11 cellular contexts compared by ENCODE assay signal in the genomic region with DNA sequence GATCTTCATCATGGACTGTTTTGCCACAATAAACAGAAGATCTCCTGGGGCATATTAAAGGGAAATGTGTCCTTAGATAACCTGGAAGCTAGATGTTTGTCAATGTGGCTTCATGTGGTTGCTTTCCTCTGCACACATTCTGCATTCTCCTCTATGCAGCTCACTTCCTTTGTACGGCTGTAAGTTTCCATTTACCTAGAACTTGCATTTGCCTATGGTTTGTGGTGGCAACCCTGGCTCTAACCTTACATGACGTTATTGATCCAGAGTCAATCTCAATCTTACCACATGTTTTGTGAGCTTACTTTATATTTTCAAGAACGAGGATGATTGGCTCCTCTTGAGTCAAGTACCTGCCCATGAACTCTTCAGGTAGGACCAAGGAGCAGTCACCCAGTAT.
DNase-seq lines count a peak whose midpoint lies in the region; ATAC-seq and TF ChIP-seq lines count a peak whose summit lies in the region.
"Had no signal": no experiment of that assay in that cellular context is flagged by ENCODE, and none has a peak within 500 bp of the region (broad histone marks: within the 10 kb centered on the region; RNA-seq: fewer than 3 reads in every experiment).

No MANE protein-coding gene starts in this region.

- no peak for DNase-seq in stimulated activated naive CD8-positive, alpha-beta T cell treated with anti-CD3 and anti-CD28 coated beads, Interleukin-15, amount 100 ng/mL, for 72 hours
- no peak for DNase-seq in stimulated activated naive CD8-positive, alpha-beta T cell treated with anti-CD3 and anti-CD28 coated beads, Interleukin-15, Interleukin-2, amounts not matched to agents 100 U/mL and 50 U/mL, for 24 hours
- DNase-seq in NCI-H2196 (lab: John Stamatoyannopoulos, UW; ENCODE audit: unreplicated experiment), result no peak
- DNase-seq in NCI-H187 (lab: John Stamatoyannopoulos, UW), result no peak
- no peak for DNase-seq in stimulated activated CD4-positive, alpha-beta T cell treated with anti-CD3 and anti-CD28 coated beads, Interleukin-2, amount 100 ng/mL, for 24 hours
- DNase-seq in HEK293T (ENCODE audit: extremely low spot score), result no peak
- DNase-seq: right cardiac atrium, SHP77 treated with DMSO at 0.1 percent for 48 hours, stomach had no signal

- CTCF ChIA-PET in HEK293T (lab: Yijun Ruan, JAX), result no interaction called here

- H3K79me2 ChIP-seq in OCI-LY3 (ENCODE audit: low read length), result no peaks in the 10 kb centered on the region

- peak overlapping the region; percentile 34 for H3K27ac ChIP-seq in OCI-LY3 (ENCODE audit: low read length)
- H3K27ac ChIP-seq: stomach had no signal

- H3K27me3 ChIP-seq in OCI-LY3 (ENCODE audit: low read depth, low read length), result no peaks in the 10 kb centered on the region
- H3K27me3 ChIP-seq: stomach had no signal

- peak overlapping the region; percentile 66 for H2AFZ ChIP-seq in OCI-LY3 (ENCODE audit: low read depth, low read length)

- peaks cover 9% of the 10 kb centered on the region for H3K4me1 Mint-ChIP-seq in stimulated activated naive CD8-positive, alpha-beta T cell treated with anti-CD3 and anti-CD28 coated beads, Interleukin-15, amount 100 ng/mL, for 72 hours

- POLR2A ChIA-PET in HEK293T (lab: Yijun Ruan, JAX), result no interaction called here

- no peak overlapping the region for H3K4me3 ChIP-seq in OCI-LY3 (ENCODE audit: low read length)
- H3K4me3 ChIP-seq: stomach had no signal

- H3K36me3 ChIP-seq in OCI-LY3 (replicated peaks; ENCODE audit: low read depth, low read length), result peaks cover 25% of the 10 kb centered on the region
- H3K36me3 ChIP-seq: stomach had no signal

- peaks cover 57% of the 10 kb centered on the region for H3K4me1 ChIP-seq in OCI-LY3 (ENCODE audit: low read length)
- H3K4me1 ChIP-seq: stomach had no signal

- 0 out of 2 replicates have a peak overlapping the region, but pooled peaks have one; percentile 4 for H3K9ac ChIP-seq in OCI-LY3 (ENCODE audit: low read length)

- H3K4me2 ChIP-seq in OCI-LY3 (ENCODE audit: low read length), result peak overlapping the region; percentile 2

- H3K4me3 Mint-ChIP-seq in stimulated activated naive CD8-positive, alpha-beta T cell treated with anti-CD3 and anti-CD28 coated beads, Interleukin-15, amount 100 ng/mL, for 72 hours, result no peak overlapping the region

- no peak for TF ChIP-seq CTCF in OCI-LY3 (IDR thresholded peaks at IDR 0.05; ENCODE audit: low read depth, low read length)

- H4K20me1 ChIP-seq in OCI-LY3 (ENCODE audit: insufficient read depth, low read length), result no peaks in the 10 kb centered on the region

- peaks cover 7% of the 10 kb centered on the region; the same call in 1 of the 2 replicates for H3K9me3 ChIP-seq in OCI-LY3 (ENCODE audit: insufficient read depth, low read length)
- H3K9me3 ChIP-seq: stomach had no signal

- ATAC-seq in stimulated activated naive CD8-positive, alpha-beta T cell treated with anti-CD3 and anti-CD28 coated beads, Interleukin-15, amount 100 ng/mL, for 72 hours, result peak; percentile 57
- no peak for ATAC-seq in stimulated activated naive CD8-positive, alpha-beta T cell treated with anti-CD3 and anti-CD28 coated beads, Interleukin-15, Interleukin-2, amounts not matched to agents 100 U/mL and 50 U/mL, for 24 hours
- ATAC-seq in HG02870 (IDR thresholded peaks at IDR 0.05; ENCODE audit: unreplicated experiment), result peak; percentile 53
- ATAC-seq: right cardiac atrium had no signal

- H3K9me3 Mint-ChIP-seq in stimulated activated naive CD8-positive, alpha-beta T cell treated with anti-CD3 and anti-CD28 coated beads, Interleukin-15, amount 100 ng/mL, for 72 hours, result no peaks in the 10 kb centered on the region

- H3K27ac Mint-ChIP-seq in stimulated activated naive CD8-positive, alpha-beta T cell treated with anti-CD3 and anti-CD28 coated beads, Interleukin-15, amount 100 ng/mL, for 72 hours, result no peak overlapping the region

- H3K27me3 Mint-ChIP-seq in stimulated activated naive CD8-positive, alpha-beta T cell treated with anti-CD3 and anti-CD28 coated beads, Interleukin-15, amount 100 ng/mL, for 72 hours, result peaks cover 7% of the 10 kb centered on the region

TF ChIP-seq in HEK293T, 16 proteins besides CTCF, POLR2A, EP300 and RAD21:
- TF ChIP-seq ELF4 (IDR thresholded peaks at IDR 0.05) (no peak), ARNT (IDR thresholded peaks at IDR 0.05) (no peak), SUZ12 (IDR thresholded peaks at IDR 0.05) (no peak)
